Comparison of ENCODE assay signal across 8 cellular contexts in genomic region chr6:166307082-166307980, GRCh38. TPM values are rescaled to one million over a fixed set of nuclear protein-coding genes. Genes with fewer than 3 reads are reported as not detected.
A peak's percentile ranks its signal among the peaks of the same experiment; 100 is the strongest.
DNase-seq lines count a peak whose midpoint lies in the region; ATAC-seq and TF ChIP-seq lines count a peak whose summit lies in the region.

No MANE protein-coding gene starts in this region.

- H3K36me3 ChIP-seq in ES-I3 (ENCODE audit: insufficient read depth, low read length), result no peaks in the 10 kb centered on the region

- H3K27ac Mint-ChIP-seq in natural killer cell, result no peak overlapping the region
- H3K27ac Mint-ChIP-seq in HFFc6, result no peak overlapping the region

- peaks cover 43 to 56% of the 10 kb centered on the region in 2 donors for H3K27me3 Mint-ChIP-seq in natural killer cell (ENCODE audit: low read depth in 2 of 2)
- peaks cover 29% of the 10 kb centered on the region for H3K27me3 Mint-ChIP-seq in HFFc6 (ENCODE audit: insufficient read depth)

- DNase-seq in GM20000 (ENCODE audit: low spot score) (peak; percentile 66), NCI-H1092 (lab: John Stamatoyannopoulos, UW) (peak; percentile 11), ecto neural progenitor cell (ENCODE audit: low spot score) (peak; percentile 63), natural killer cell (no peak), OCI-M1 (lab: John Stamatoyannopoulos, UW) (no peak), HT-29 (ENCODE audit: low spot score) (no peak), HFFc6 (no peak)

- TF ChIP-seq CTCF in GM20000 (IDR thresholded peaks at IDR 0.05; ENCODE audit: extremely low read depth, missing control alignments) (no peak), natural killer cell (IDR thresholded peaks at IDR 0.05) (no peak), HFFc6 (IDR thresholded peaks at IDR 0.05) (no peak)

- H3K36me3 Mint-ChIP-seq in natural killer cell, result no peaks in the 10 kb centered on the region
- no peaks in the 10 kb centered on the region for H3K36me3 Mint-ChIP-seq in HFFc6 (ENCODE audit: low read depth)

- ATAC-seq in natural killer cell, result peak in 2 of 3 donors; percentile 52 to 53

- peak overlapping the region; percentile 52 for H3K9ac ChIP-seq in ES-I3 (ENCODE audit: low read depth, low read length)

- 0 out of 2 replicates have a peak, but pooled peaks cover 5% of the 10 kb centered on the region for H3K4me1 ChIP-seq in ES-I3 (ENCODE audit: insufficient read depth, low read length)

- H3K4me1 Mint-ChIP-seq in natural killer cell, result peaks cover 0 to 4% of the 10 kb centered on the region in 2 donors
- H3K4me1 Mint-ChIP-seq in HFFc6 (ENCODE audit: low read depth), result no peaks in the 10 kb centered on the region

- intact Hi-C loops in natural killer cell (cut with micrococcal nuclease), result no loop called here

- H3K9me3 Mint-ChIP-seq in natural killer cell (no peaks in the 10 kb centered on the region), HFFc6 (no peaks in the 10 kb centered on the region)

- H3K9me3 ChIP-seq in ES-I3 (ENCODE audit: control insufficient read depth, insufficient read depth, low read length), result no peaks in the 10 kb centered on the region

- H3K4me3 Mint-ChIP-seq in natural killer cell (peak overlapping the region; percentile 65), HFFc6 (no peak overlapping the region)

RNA-seq across cellular contexts. Expression of gene PRR18, which starts 0.9 kb away (rescaled TPM):
- not detected for total RNA-seq in natural killer cell
- total RNA-seq in HT-29 (2014; rRNA removed; shearing (Covaris generic)), result 0.05 TPM in 1 of 2 replicates, not detected in the other
- not detected for total RNA-seq in HFFc6 (2021; fragmentation: NEBNext Ultra II Directional; extraction: Animal tissue kit (Norgen Biotek cat#: 25700))

RNA-seq across cellular contexts. Expression of gene SFT2D1, which starts 35.0 kb away (rescaled TPM):
- total RNA-seq in natural killer cell, result 10 to 100 TPM; 32.8 to 44.7 (median 33.5) TPM
- 61.6 and 69.3 TPM in 2 replicates for total RNA-seq in HT-29 (2014; rRNA removed; shearing (Covaris generic))
- 10 to 100 TPM; 44.8 to 56.5 (median 47.3) TPM for total RNA-seq in HFFc6 (2021; fragmentation: NEBNext Ultra II Directional; extraction: Animal tissue kit (Norgen Biotek cat#: 25700))

Comparison
In these comparisons a context has a peak if more than half of its experiments do, and no peak if none do; other contexts are left out.
1. DNase-seq: peak in GM20000 (single experiment), NCI-H1092 (single experiment) and ecto neural progenitor cell (single experiment); none in natural killer cell (single experiment), OCI-M1 (single experiment), HT-29 (single experiment) and HFFc6 (single experiment).